In genomic region chr5:106858616-106859015, GRCh38 we compare ENCODE assay signal across 1 cellular context.
TF ChIP-seq lines count a peak whose summit lies in the region.

No MANE protein-coding gene starts in this region.

TF ChIP-seq in GM23338, 12 proteins besides CTCF, POLR2A, EP300 and RAD21:
- TF ChIP-seq REST (IDR thresholded peaks at IDR 0.05; ENCODE audit: unreplicated experiment): no peak
